ENCODE assay signal across 28 cellular contexts in the genomic region with DNA sequence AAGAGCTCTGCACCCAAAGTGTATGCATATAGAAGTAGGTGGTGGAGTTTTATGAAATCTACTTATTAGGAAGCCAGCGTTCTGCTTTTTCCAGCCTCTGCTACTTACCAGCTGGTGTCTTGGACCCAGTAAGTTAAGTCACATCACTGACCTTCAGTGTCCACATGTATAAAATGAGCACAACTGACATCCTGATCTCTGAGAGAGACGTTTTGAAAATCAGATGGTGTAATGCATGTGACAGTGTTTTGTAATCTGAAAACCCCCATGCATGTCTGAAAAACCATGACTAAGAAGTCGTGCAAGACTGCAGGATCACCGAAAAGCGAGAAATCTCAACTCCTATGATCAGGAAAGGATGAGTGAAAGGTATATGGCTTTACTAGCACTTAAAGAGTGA. TPM values are rescaled to one million over a fixed set of nuclear protein-coding genes. Genes with fewer than 3 reads are reported as not detected.
A peak's percentile ranks its signal among the peaks of the same experiment; 100 is the strongest.
DNase-seq lines count a peak whose midpoint lies in the region; ATAC-seq and TF ChIP-seq lines count a peak whose summit lies in the region.
"Had no signal": no experiment of that assay in that cellular context is flagged by ENCODE, and none has a peak within 500 bp of the region (broad histone marks: within the 10 kb centered on the region; RNA-seq: fewer than 3 reads in every experiment).

No MANE protein-coding gene starts in this region.

- no peak overlapping the region for H3K9ac ChIP-seq in OCI-LY3 (ENCODE audit: low read length)
- H3K9ac ChIP-seq: KMS-11, parathyroid adenoma had no signal

- TF ChIP-seq POLR2A in esophagus muscularis mucosa (IDR thresholded peaks at IDR 0.05; ENCODE audit: low read depth) = no peak

- H3K36me3 ChIP-seq in GM06990 (ENCODE audit: control insufficient read depth, insufficient read depth, low read length) (no peaks in the 10 kb centered on the region), OCI-LY3 (replicated peaks; ENCODE audit: low read depth, low read length) (no peaks in the 10 kb centered on the region), esophagus muscularis mucosa (no peaks in the 10 kb centered on the region)
- H3K36me3 ChIP-seq in naive thymus-derived CD4-positive, alpha-beta T cell (ENCODE audit: control insufficient read depth in 2 of 3, insufficient read depth in 3 of 3, low read length in 3 of 3) = no peaks in the 10 kb centered on the region
- H3K36me3 ChIP-seq: cardiac muscle cell, thyroid gland had no signal

- POLR2A ChIA-PET in naive thymus-derived CD4-positive, alpha-beta T cell (lab: Charles Lee) = interaction anchor here (0.6 kb wide), 1 partner anchor 1029 kb away, joined by 5 read pairs; no protein-coding TSS in a partner anchor

- no peaks in the 10 kb centered on the region for H3K27me3 ChIP-seq in GM06990 (replicated peaks; ENCODE audit: control insufficient read depth, insufficient read depth, low read length)
- H3K27me3 ChIP-seq in OCI-LY3 (ENCODE audit: low read depth, low read length) = peaks cover 45% of the 10 kb centered on the region
- H3K27me3 ChIP-seq in naive thymus-derived CD4-positive, alpha-beta T cell (ENCODE audit: control insufficient read depth in 2 of 2, insufficient read depth in 2 of 2, low read length in 2 of 2) = no peaks in the 10 kb centered on the region
- peaks cover 0 to 68% (median 0%) of the 10 kb centered on the region in 4 donors for H3K27me3 ChIP-seq in esophagus muscularis mucosa

- intact Hi-C loops in naive thymus-derived CD4-positive, alpha-beta T cell (cut with micrococcal nuclease) = loop anchor here (2.0 to 5.0 kb wide), 3 partner anchors 161 to 421 kb away; no protein-coding TSS in a partner anchor
- intact Hi-C loops in esophagus muscularis mucosa (cut with DNase I) = no loop called here

- H3K4me1 ChIP-seq in OCI-LY3 (ENCODE audit: low read length) (peaks cover 11% of the 10 kb centered on the region), esophagus muscularis mucosa (peaks cover 4 to 12% (median 10%) of the 10 kb centered on the region in 4 donors)
- peaks cover 0 to 6% of the 10 kb centered on the region in 2 donors for H3K4me1 ChIP-seq in naive thymus-derived CD4-positive, alpha-beta T cell (ENCODE audit: control insufficient read depth in 2 of 2, insufficient read depth in 2 of 2, low read length in 2 of 2)
- H3K4me1 ChIP-seq: parathyroid adenoma had no signal

- TF ChIP-seq EP300 in esophagus muscularis mucosa (IDR thresholded peaks at IDR 0.05) = no peak

- ATAC-seq in GM18868 (IDR thresholded peaks at IDR 0.05; ENCODE audit: unreplicated experiment) (peak; percentile 30), HG03520 (IDR thresholded peaks at IDR 0.05; ENCODE audit: unreplicated experiment) (no peak), HG03565 (IDR thresholded peaks at IDR 0.05; ENCODE audit: unreplicated experiment) (no peak)
- ATAC-seq in naive thymus-derived CD4-positive, alpha-beta T cell = peak; percentile 34
- ATAC-seq: activated T-cell treated with anti-CD3 and anti-CD28 coated beads, Interleukin-2, amount 50 U/mL, for 72 hours; left ventricle myocardium superior; PC-3; sciatic nerve; stimulated activated naive CD8-positive, alpha-beta T cell treated with anti-CD3 and anti-CD28 coated beads, Interleukin-15, amount 100 ng/mL, for 72 hours had no signal

- H3K27ac ChIP-seq in OCI-LY3 (ENCODE audit: low read length) = no peak overlapping the region
- no peak overlapping the region for H3K27ac ChIP-seq in naive thymus-derived CD4-positive, alpha-beta T cell (ENCODE audit: low read depth, low read length)
- H3K27ac ChIP-seq in esophagus muscularis mucosa (replicated peaks in 1 of 4) = no peak overlapping the region
- H3K27ac ChIP-seq: cardiac muscle cell, KMS-11, parathyroid adenoma, thyroid gland had no signal

- DNase-seq in GM06990 (ENCODE audit: extremely low read depth, insufficient read length) = no peak
- DNase-seq in naive thymus-derived CD4-positive, alpha-beta T cell = no peak
- no peak for DNase-seq in NCI-H1417 treated with DMSO at 0.1 percent for 48 hours (lab: John Stamatoyannopoulos, UW)
- no peak for DNase-seq in esophagus muscularis mucosa (ENCODE audit: extremely low spot score)
- DNase-seq: activated CD4-positive, alpha-beta T cell treated with anti-CD3 and anti-CD28 coated beads for 4 hours; activated naive CD4-positive, alpha-beta T cell treated with anti-CD3 and anti-CD28 coated beads, Interleukin-2, amount 50 U/mL, for 16 hours; activated T-cell treated with anti-CD3 and anti-CD28 coated beads, Interleukin-2, amount 50 U/mL, for 72 hours; aorta; CD4-positive, alpha-beta memory T cell; GOT3; left ventricle myocardium superior; midbrain; NCI-H187; NCI-H526 treated with DMSO at 0.1 percent for 48 hours; nephron progenitor cell; Right ventricle myocardium superior; stimulated activated naive CD8-positive, alpha-beta T cell treated with anti-CD3 and anti-CD28 coated beads, Interleukin-15, amount 100 ng/mL, for 72 hours; thyroid gland had no signal

- TF ChIP-seq CTCF in GM06990 (IDR thresholded peaks at IDR 0.05; ENCODE audit: insufficient read depth, low read length, poor library complexity, severe bottlenecking) (no peak), OCI-LY3 (IDR thresholded peaks at IDR 0.05; ENCODE audit: low read depth, low read length) (no peak), esophagus muscularis mucosa (IDR thresholded peaks at IDR 0.05) (no peak)

- 59% methylated on average over 5 of the region's 5 CpGs for WGBS in esophagus muscularis mucosa

- H3K27me3 Mint-ChIP-seq in naive thymus-derived CD4-positive, alpha-beta T cell = peaks cover 5 to 49% (median 23%) of the 10 kb centered on the region in 5 donors

- H3K4me3 ChIP-seq in GM06990 (replicated peaks; ENCODE audit: low read depth, low read length) (peak overlapping the region; percentile 76), OCI-LY3 (ENCODE audit: low read length) (no peak overlapping the region), esophagus muscularis mucosa (no peak overlapping the region)
- no peak overlapping the region for H3K4me3 ChIP-seq in naive thymus-derived CD4-positive, alpha-beta T cell (ENCODE audit: low read length)
- H3K4me3 ChIP-seq: cardiac muscle cell, thyroid gland had no signal

- peaks cover 6 to 17% (median 11%) of the 10 kb centered on the region in 7 donors for H3K4me1 Mint-ChIP-seq in naive thymus-derived CD4-positive, alpha-beta T cell

- no peaks in the 10 kb centered on the region for H3K36me3 Mint-ChIP-seq in naive thymus-derived CD4-positive, alpha-beta T cell
- H3K36me3 Mint-ChIP-seq: CD4-positive, alpha-beta memory T cell had no signal

- H3K9me3 ChIP-seq in OCI-LY3 (ENCODE audit: insufficient read depth, low read length) (no peaks in the 10 kb centered on the region), esophagus muscularis mucosa (no peaks in the 10 kb centered on the region)
- no peaks in the 10 kb centered on the region for H3K9me3 ChIP-seq in naive thymus-derived CD4-positive, alpha-beta T cell (ENCODE audit: control insufficient read depth in 2 of 3, low read length in 3 of 3)
- H3K9me3 ChIP-seq: thyroid gland had no signal

- peak overlapping the region; percentile 29; the same call in 1 of the 2 replicates for H3K4me2 ChIP-seq in OCI-LY3 (ENCODE audit: low read length)
- H3K4me2 ChIP-seq: KMS-11 had no signal

- peak overlapping the region in 1 of 9 donors; percentile 42 for H3K27ac Mint-ChIP-seq in naive thymus-derived CD4-positive, alpha-beta T cell
- H3K27ac Mint-ChIP-seq: activated T-cell treated with anti-CD3 and anti-CD28 coated beads, Interleukin-2, amount 50 U/mL, for 72 hours; nephron progenitor cell; stimulated activated naive CD8-positive, alpha-beta T cell treated with anti-CD3 and anti-CD28 coated beads, Interleukin-15, amount 100 ng/mL, for 72 hours had no signal

- H3K79me2 ChIP-seq in OCI-LY3 (ENCODE audit: low read length) = no peaks in the 10 kb centered on the region
- H3K79me2 ChIP-seq: parathyroid adenoma had no signal

- H2AFZ ChIP-seq in OCI-LY3 (ENCODE audit: low read depth, low read length) = no peak overlapping the region
- H2AFZ ChIP-seq: parathyroid adenoma had no signal

- H3K9me3 Mint-ChIP-seq in naive thymus-derived CD4-positive, alpha-beta T cell = peaks cover 0 to 2% (median 0%) of the 10 kb centered on the region in 11 donors
- H3K9me3 Mint-ChIP-seq: activated T-cell treated with anti-CD3 and anti-CD28 coated beads, Interleukin-2, amount 50 U/mL, for 72 hours; CD4-positive, alpha-beta memory T cell; nephron progenitor cell; stimulated activated naive CD8-positive, alpha-beta T cell treated with anti-CD3 and anti-CD28 coated beads, Interleukin-15, amount 100 ng/mL, for 72 hours had no signal

- CTCF ChIA-PET in naive thymus-derived CD4-positive, alpha-beta T cell (lab: Charles Lee) = interaction anchor here (1.0 to 3.4 kb wide), 4 partner anchors 37 to 414 kb away, joined by 5 to 43 read pairs (median 24); partner anchors contain the start of gene CR2

- no peak overlapping the region for H3K4me3 Mint-ChIP-seq in naive thymus-derived CD4-positive, alpha-beta T cell
- H3K4me3 Mint-ChIP-seq: stimulated activated naive CD8-positive, alpha-beta T cell treated with anti-CD3 and anti-CD28 coated beads, Interleukin-15, amount 100 ng/mL, for 72 hours had no signal

- H4K20me1 ChIP-seq in OCI-LY3 (ENCODE audit: insufficient read depth, low read length) = no peaks in the 10 kb centered on the region

RNA-seq across cellular contexts. Expression of gene CR1, which starts 2.0 kb away (rescaled TPM):
- total RNA-seq in naive thymus-derived CD4-positive, alpha-beta T cell = 10 to 100 TPM in 2 of 5 experiments, 1 to 10 TPM in 2, under 1 TPM in 1; 0.19 to 50.1 (median 2.8) TPM
- polyA plus RNA-seq in naive thymus-derived CD4-positive, alpha-beta T cell = 1 to 10 TPM; 4.3 to 8.9 TPM
- total RNA-seq in esophagus muscularis mucosa = 10 to 100 TPM in 1 of 4 donors, 1 to 10 TPM in 2, under 1 TPM in 1; 0.92 to 12.1 (median 2.6) TPM
- total RNA-seq: cardiac muscle cell, PC-3 had no signal
- polyA plus RNA-seq: cardiac muscle cell had no signal

RNA-seq across cellular contexts. Expression of gene CR2, which starts 43.8 kb away (rescaled TPM):
- total RNA-seq in naive thymus-derived CD4-positive, alpha-beta T cell = 10 to 100 TPM in 1 of 5 experiments, 1 to 10 TPM in 3, not detected in 1; 2.6 to 13.1 (median 3.4) TPM
- 10 to 100 TPM; 13.3 to 14.5 TPM for polyA plus RNA-seq in naive thymus-derived CD4-positive, alpha-beta T cell
- under 1 TPM in 2 of 4 donors, not detected in 2; 0.06 to 0.33 TPM for total RNA-seq in esophagus muscularis mucosa
- total RNA-seq: cardiac muscle cell; left ventricle myocardium superior; PC-3; Right ventricle myocardium superior; T-helper 1 cell treated with Interleukin-12 subunit alpha and Interleukin-12 subunit beta and Interleukin-4 antibody, amounts not matched to agents 30 ng/mL and 1 ng/mL, for 36 hours had no signal
- polyA plus RNA-seq: cardiac muscle cell had no signal

Comparison
In these comparisons a context has a peak if more than half of its experiments do, and no peak if none do; other contexts are left out.
1. ATAC-seq: peak in GM18868 (single experiment) and naive thymus-derived CD4-positive, alpha-beta T cell (single experiment); none in HG03520 (single experiment) and HG03565 (single experiment).